28 cellular contexts compared by ENCODE assay signal in genomic region chr6:127790571-127790970, GRCh38.
DNase-seq lines count a peak whose midpoint lies in the region; ATAC-seq and TF ChIP-seq lines count a peak whose summit lies in the region.
"Had no signal": no experiment of that assay in that cellular context is flagged by ENCODE, and none has a peak within 500 bp of the region (broad histone marks: within the 10 kb centered on the region; RNA-seq: fewer than 3 reads in every experiment).

No MANE protein-coding gene starts in this region.

- POLR2A ChIA-PET in CD8-positive, alpha-beta T cell (lab: Charles Lee), result interaction anchor here (1.1 kb wide), 1 partner anchor 10 kb away, joined by 4 read pairs; no protein-coding TSS in a partner anchor

- H3K27ac ChIP-seq in CD8-positive, alpha-beta T cell (ENCODE audit: low read depth, low read length), result no peak overlapping the region
- H3K27ac ChIP-seq in sigmoid colon, result no peak overlapping the region
- H3K27ac ChIP-seq: PC-9 had no signal

- TF ChIP-seq EP300 in sigmoid colon (IDR thresholded peaks at IDR 0.05), result no peak

- H3K36me3 Mint-ChIP-seq in CD8-positive, alpha-beta T cell, result peaks cover 43% of the 10 kb centered on the region
- no peaks in the 10 kb centered on the region for H3K36me3 Mint-ChIP-seq in HFFc6 (ENCODE audit: low read depth)
- H3K36me3 Mint-ChIP-seq in central memory CD8-positive, alpha-beta T cell (ENCODE audit: insufficient read depth), result peaks cover 10% of the 10 kb centered on the region

- H3K27me3 ChIP-seq in CD8-positive, alpha-beta T cell (ENCODE audit: insufficient read depth, low read length), result no peaks in the 10 kb centered on the region
- H3K27me3 ChIP-seq in sigmoid colon, result no peaks in the 10 kb centered on the region

- peaks cover 83% of the 10 kb centered on the region for H3K4me1 ChIP-seq in CD8-positive, alpha-beta T cell (ENCODE audit: insufficient read depth, low read length)
- H3K4me1 ChIP-seq in sigmoid colon, result no peaks in the 10 kb centered on the region

- H3K4me1 Mint-ChIP-seq in CD8-positive, alpha-beta T cell (ENCODE audit: low read depth), result peaks cover 86% of the 10 kb centered on the region
- H3K4me1 Mint-ChIP-seq in HFFc6 (ENCODE audit: low read depth), result no peaks in the 10 kb centered on the region
- H3K4me1 Mint-ChIP-seq in central memory CD8-positive, alpha-beta T cell, result peaks cover 72% of the 10 kb centered on the region
- H3K4me1 Mint-ChIP-seq: GM23338 had no signal

- TF ChIP-seq POLR2A in sigmoid colon (IDR thresholded peaks at IDR 0.05) (no peak), erythroblast (IDR thresholded peaks at IDR 0.05; ENCODE audit: low read length) (no peak)

- H3K4me3 Mint-ChIP-seq in CD8-positive, alpha-beta T cell, result no peak overlapping the region
- no peak overlapping the region for H3K4me3 Mint-ChIP-seq in HFFc6
- H3K4me3 Mint-ChIP-seq in central memory CD8-positive, alpha-beta T cell, result peak overlapping the region; percentile 33
- H3K4me3 Mint-ChIP-seq: GM23338 had no signal

- no peak for TF ChIP-seq CTCF in CD8-positive, alpha-beta T cell (IDR thresholded peaks at IDR 0.05)
- TF ChIP-seq CTCF in HFFc6 (IDR thresholded peaks at IDR 0.05), result peak; percentile 26
- TF ChIP-seq CTCF in sigmoid colon (IDR thresholded peaks at IDR 0.05), result no peak

- peak overlapping the region; percentile 78 for H3K27ac Mint-ChIP-seq in CD8-positive, alpha-beta T cell
- H3K27ac Mint-ChIP-seq in HFFc6, result no peak overlapping the region
- H3K27ac Mint-ChIP-seq in central memory CD8-positive, alpha-beta T cell (ENCODE audit: low read depth), result no peak overlapping the region
- H3K27ac Mint-ChIP-seq: GM23338 had no signal

- 95% methylated on average over 5 of the region's 5 CpGs for WGBS in sigmoid colon, 2 donors

- no peak for DNase-seq in CD8-positive, alpha-beta T cell
- no peak for DNase-seq in HFFc6
- DNase-seq in central memory CD8-positive, alpha-beta T cell (ENCODE audit: low spot score in 2 of 2), result no peak
- DNase-seq in sigmoid colon, result peak; percentile 55
- DNase-seq in activated CD4-positive, alpha-beta T cell treated with anti-CD3 and anti-CD28 coated beads, Interleukin-2, amount 50 U/mL, for 1 hour, result no peak
- no peak for DNase-seq in erythroblast (lab: John Stamatoyannopoulos, UW)
- DNase-seq in stimulated activated CD8-positive, alpha-beta memory T cell treated with anti-CD3 and anti-CD28 coated beads, Interleukin-4, amount 100 ng/mL, for 48 hours, result no peak
- DNase-seq in dermis blood vessel endothelial cell, result no peak
- DNase-seq: C1 segment of cervical spinal cord; CD8-positive, alpha-beta memory T cell; DMS 273 treated with DMSO at 0.1 percent for 48 hours; DMS79; EL; GDM1; HCEC 1CT; IMR-90; KG1; MG63; NCI-H1105 treated with DMSO at 0.1 percent for 48 hours; NCI-H146; NCI-H1930; NCI-H2107; NCI-H446; NCI-H524 treated with DMSO at 0.1 percent for 48 hours; PC-9 had no signal

- no peak overlapping the region for H3K4me3 ChIP-seq in CD8-positive, alpha-beta T cell (ENCODE audit: low read depth, low read length)
- no peak overlapping the region for H3K4me3 ChIP-seq in sigmoid colon
- H3K4me3 ChIP-seq: GM12878, GM23338, MG63, PC-9 had no signal

- CTCF ChIA-PET in CD8-positive, alpha-beta T cell (lab: Charles Lee), result interaction anchor here (1.2 kb wide), 1 partner anchor 18 kb away, joined by 3 read pairs; no protein-coding TSS in a partner anchor

- intact Hi-C loops in CD8-positive, alpha-beta T cell (cut with DNase I, micrococcal nuclease), result loop anchor here in 1 of 2 experiments (5.0 kb wide), 1 partner anchor 37 kb away; no protein-coding TSS in a partner anchor
- intact Hi-C loops in sigmoid colon (cut with DNase I), result no loop called here

- H3K27me3 Mint-ChIP-seq in CD8-positive, alpha-beta T cell (ENCODE audit: low read depth), result no peaks in the 10 kb centered on the region
- peaks cover 6% of the 10 kb centered on the region for H3K27me3 Mint-ChIP-seq in HFFc6 (ENCODE audit: insufficient read depth)
- no peaks in the 10 kb centered on the region for H3K27me3 Mint-ChIP-seq in central memory CD8-positive, alpha-beta T cell
- H3K27me3 Mint-ChIP-seq: CD8-positive, alpha-beta memory T cell had no signal

- H3K9me3 Mint-ChIP-seq in CD8-positive, alpha-beta T cell, result no peaks in the 10 kb centered on the region
- H3K9me3 Mint-ChIP-seq in HFFc6, result no peaks in the 10 kb centered on the region
- H3K9me3 Mint-ChIP-seq in central memory CD8-positive, alpha-beta T cell, result no peaks in the 10 kb centered on the region
- H3K9me3 Mint-ChIP-seq: CD8-positive, alpha-beta memory T cell; GM23338 had no signal

- H3K36me3 ChIP-seq in CD8-positive, alpha-beta T cell (ENCODE audit: insufficient read depth, low read length), result no peaks in the 10 kb centered on the region
- H3K36me3 ChIP-seq in sigmoid colon, result no peaks in the 10 kb centered on the region
- H3K36me3 ChIP-seq: MG63 had no signal

- no peaks in the 10 kb centered on the region for H3K9me3 ChIP-seq in CD8-positive, alpha-beta T cell (ENCODE audit: low read length)
- H3K9me3 ChIP-seq in sigmoid colon, result no peaks in the 10 kb centered on the region
- H3K9me3 ChIP-seq: MG63 had no signal

- no peak for ATAC-seq in CD8-positive, alpha-beta T cell
- no peak for ATAC-seq in central memory CD8-positive, alpha-beta T cell (replicated peaks; ENCODE audit: extremely low read depth, poor library complexity, severe bottlenecking)
- ATAC-seq: GM12878, GM23338, Right ventricle myocardium inferior had no signal
